18 cellular contexts compared by ENCODE assay signal in genomic region chr6:163284151-163284550, GRCh38.
DNase-seq lines count a peak whose midpoint lies in the region; ATAC-seq, FAIRE-seq and TF ChIP-seq lines count a peak whose summit lies in the region.
"Had no signal": no experiment of that assay in that cellular context is flagged by ENCODE, and none has a peak within 500 bp of the region (broad histone marks: within the 10 kb centered on the region; RNA-seq: fewer than 3 reads in every experiment).

No MANE protein-coding gene starts in this region.

- H3K9me1 ChIP-seq in endothelial cell of umbilical vein (replicated peaks; ENCODE audit: control insufficient read depth, extremely low read depth, insufficient read depth, low read length), result no peaks in the 10 kb centered on the region

- H3K27ac ChIP-seq in left ventricle myocardium inferior (replicated peaks) (peak overlapping the region; percentile 41), endothelial cell of umbilical vein (ENCODE audit: insufficient read depth, low read depth, low read length) (peak overlapping the region; percentile 50), right lobe of liver (no peak overlapping the region), temporal lobe (ENCODE audit: low read depth, low read length) (peak overlapping the region; percentile 42)
- H3K27ac ChIP-seq: 22Rv1, BLaER1 had no signal

- FAIRE-seq in endothelial cell of umbilical vein (lab: Jason Lieb, UNC) (peak; percentile 97), D721Med (lab: Jason Lieb, UNC) (no peak)

- H3K9ac ChIP-seq in endothelial cell of umbilical vein (replicated peaks; ENCODE audit: extremely low read depth, insufficient read depth, low read length), result no peak overlapping the region
- H3K9ac ChIP-seq: BLaER1 had no signal

- H3K4me3 ChIP-seq in left ventricle myocardium inferior (no peak overlapping the region), endothelial cell of umbilical vein (replicated peaks in 1 of 3; ENCODE audit: insufficient read depth in 1 of 3, low read depth in 1 of 3, low read length in 3 of 3) (no peak overlapping the region), right lobe of liver (no peak overlapping the region)
- H3K4me3 ChIP-seq: BLaER1 had no signal

- H3K36me3 ChIP-seq in left ventricle myocardium inferior (no peaks in the 10 kb centered on the region), endothelial cell of umbilical vein (ENCODE audit: control insufficient read depth in 2 of 2, extremely low read depth in 1 of 2, insufficient read depth in 2 of 2, low read length in 2 of 2) (no peaks in the 10 kb centered on the region), right lobe of liver (no peaks in the 10 kb centered on the region)
- H3K36me3 ChIP-seq: BLaER1 had no signal

- H3K4me1 ChIP-seq in left ventricle myocardium inferior, result peaks cover 19% of the 10 kb centered on the region
- H3K4me1 ChIP-seq in endothelial cell of umbilical vein (ENCODE audit: control insufficient read depth, extremely low read depth, insufficient read depth, low read length), result peaks cover 20% of the 10 kb centered on the region
- H3K4me1 ChIP-seq in right lobe of liver, result no peaks in the 10 kb centered on the region
- H3K4me1 ChIP-seq: BLaER1 had no signal

- H3K27me3 ChIP-seq in left ventricle myocardium inferior (ENCODE audit: low read depth) (no peaks in the 10 kb centered on the region), endothelial cell of umbilical vein (ENCODE audit: control insufficient read depth in 2 of 2, insufficient read depth in 2 of 2, low read length in 2 of 2) (no peaks in the 10 kb centered on the region), right lobe of liver (no peaks in the 10 kb centered on the region)
- H3K27me3 ChIP-seq: BLaER1 had no signal

- ATAC-seq in right lobe of liver, result peak; percentile 30 to 76 (median 61)
- no peak for ATAC-seq in HG03378 (IDR thresholded peaks at IDR 0.05; ENCODE audit: unreplicated experiment)

- H3K79me2 ChIP-seq in endothelial cell of umbilical vein (ENCODE audit: control insufficient read depth, insufficient read depth, low read length), result no peaks in the 10 kb centered on the region

- intact Hi-C loops in left ventricle myocardium inferior (cut with micrococcal nuclease) (no loop called here), cardiac septum (cut with DNase I) (no loop called here), endothelial cell of umbilical vein (cut with micrococcal nuclease) (loop anchor here (1.0 to 2.0 kb wide), 3 partner anchors 51 to 133 kb away; no protein-coding TSS in a partner anchor), right lobe of liver (cut with DNase I) (no loop called here)

- CTCF ChIA-PET in endothelial cell of umbilical vein (lab: Charles Lee), result interaction anchor here (0.6 to 1.2 kb wide), 3 partner anchors 13 to 70 kb away, joined by 3 read pairs; no protein-coding TSS in a partner anchor

- no peak overlapping the region for H2AFZ ChIP-seq in endothelial cell of umbilical vein (ENCODE audit: low read depth, low read length)

- no peaks in the 10 kb centered on the region for H3K9me3 ChIP-seq in left ventricle myocardium inferior (replicated peaks)
- H3K9me3 ChIP-seq in endothelial cell of umbilical vein (replicated peaks; ENCODE audit: control insufficient read depth, insufficient read depth, low read length), result no peaks in the 10 kb centered on the region
- H3K9me3 ChIP-seq in right lobe of liver, result no peaks in the 10 kb centered on the region
- H3K9me3 ChIP-seq: BLaER1 had no signal

- H3K4me2 ChIP-seq in endothelial cell of umbilical vein (ENCODE audit: insufficient read depth, low read length), result peak overlapping the region; percentile 12
- H3K4me2 ChIP-seq: BLaER1 had no signal

- H4K20me1 ChIP-seq in endothelial cell of umbilical vein (replicated peaks; ENCODE audit: control insufficient read depth, extremely low read depth, insufficient read depth, low read length), result no peaks in the 10 kb centered on the region
- H4K20me1 ChIP-seq: BLaER1 had no signal

- no TSS peak for BruUV-seq in endothelial cell of umbilical vein (replicated peaks; lab: Mats Ljungman, UMichigan)

- peaks cover 2% of the 10 kb centered on the region for H3K4me1 Mint-ChIP-seq in chondrocyte (ENCODE audit: low read depth)

- no peak overlapping the region for H3K4me3 Mint-ChIP-seq in chondrocyte (ENCODE audit: unreplicated experiment)

- H3K27ac Mint-ChIP-seq in chondrocyte (ENCODE audit: unreplicated experiment), result no peak overlapping the region

- TF ChIP-seq POLR2A in endothelial cell of umbilical vein (IDR thresholded peaks at IDR 0.05; ENCODE audit: low read depth, low read length) (peak; percentile 34), right lobe of liver (IDR thresholded peaks at IDR 0.05) (no peak)

- H3K27me3 Mint-ChIP-seq in chondrocyte (ENCODE audit: low read depth), result no peaks in the 10 kb centered on the region

- H3K9me3 Mint-ChIP-seq in chondrocyte (ENCODE audit: low read depth), result peaks cover 3% of the 10 kb centered on the region

- dilution Hi-C loops in endothelial cell of umbilical vein (cut with MboI; ENCODE audit: extremely low pct_ligation_motif_present, low sequenced_read_pairs), result no loop called here

- WGBS in right lobe of liver (ENCODE audit: insufficient coverage, low coverage, low lambda C conversion rate, missing lambda C conversion rate), result 55% methylated on average over 5 of the region's 5 CpGs

- TF ChIP-seq CTCF in left ventricle myocardium inferior (IDR thresholded peaks at IDR 0.05; ENCODE audit: borderline replicate concordance) (no peak), endothelial cell of umbilical vein (IDR thresholded peaks at IDR 0.05; ENCODE audit: extremely low read depth in 1 of 2, insufficient read depth in 1 of 2, low read depth in 1 of 2, low read length in 2 of 2) (no peak), right lobe of liver (IDR thresholded peaks at IDR 0.05) (no peak), chondrocyte (IDR thresholded peaks at IDR 0.05) (no peak), D721Med (IDR thresholded peaks at IDR 0.05; ENCODE audit: insufficient read depth, missing control alignments) (no peak)

- H3K36me3 Mint-ChIP-seq in chondrocyte (ENCODE audit: low read depth), result no peaks in the 10 kb centered on the region

- POLR2A ChIA-PET in endothelial cell of umbilical vein (lab: Charles Lee), result no interaction called here

- DNase-seq in left ventricle myocardium inferior, result no peak
- DNase-seq in cardiac septum (ENCODE audit: low spot score), result no peak
- peak; percentile 66 for DNase-seq in endothelial cell of umbilical vein (ENCODE audit: low read depth, low spot score)
- DNase-seq in right lobe of liver, result peak in 1 of 3 donors; percentile 59
- DNase-seq in chondrocyte (ENCODE audit: low spot score), result no peak
- DNase-seq in D721Med (ENCODE audit: insufficient read length, low spot score), result no peak
- DNase-seq: DMS 273 treated with DMSO at 0.1 percent for 48 hours; H7; IMR-90; NCI-H1048; NCI-H146; NCI-H2081 treated with DMSO at 0.1 percent for 48 hours; NCI-H526 treated with DMSO at 0.1 percent for 48 hours; NK-92 treated with Interleukin-12 subunit alpha and Interleukin-12 subunit beta, amount 100 ng/mL, for 24 hours had no signal

TF ChIP-seq in endothelial cell of umbilical vein, 7 proteins besides CTCF, POLR2A, EP300 and RAD21:
- TF ChIP-seq POLR2AphosphoS5 (IDR thresholded peaks at IDR 0.05; ENCODE audit: insufficient read depth, low read depth, low read length), result peak; percentile 88
- no peak for TF ChIP-seq MYC (IDR thresholded peaks at IDR 0.05; ENCODE audit: low read depth, low read length)
- TF ChIP-seq GATA2 (IDR thresholded peaks at IDR 0.05; ENCODE audit: insufficient read depth, insufficient read length, low read depth, low read length), result peak; percentile 88
- TF ChIP-seq JUN (IDR thresholded peaks at IDR 0.05; ENCODE audit: borderline replicate concordance, insufficient read depth, insufficient read length, low read depth), result peak; percentile 26
- TF ChIP-seq, protein P1, sequence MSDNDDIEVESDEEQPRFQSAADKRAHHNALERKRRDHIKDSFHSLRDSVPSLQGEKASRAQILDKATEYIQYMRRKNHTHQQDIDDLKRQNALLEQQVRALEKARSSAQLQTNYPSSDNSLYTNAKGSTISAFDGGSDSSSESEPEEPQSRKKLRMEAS (IDR thresholded peaks at IDR 0.05; ENCODE audit: insufficient read depth, insufficient read length), result no peak
- peak; percentile 76 for TF ChIP-seq FOS (IDR thresholded peaks at IDR 0.05; ENCODE audit: borderline replicate concordance, insufficient read depth, low read length)

Comparison
In these comparisons a context has a peak if more than half of its experiments do, and no peak if none do; other contexts are left out.
1. H3K27ac ChIP-seq: peak in left ventricle myocardium inferior (single experiment), endothelial cell of umbilical vein (single experiment) and temporal lobe (single experiment); none in right lobe of liver (0 of 3).